Comparison of ENCODE assay signal across 9 cellular contexts in the genomic region with DNA sequence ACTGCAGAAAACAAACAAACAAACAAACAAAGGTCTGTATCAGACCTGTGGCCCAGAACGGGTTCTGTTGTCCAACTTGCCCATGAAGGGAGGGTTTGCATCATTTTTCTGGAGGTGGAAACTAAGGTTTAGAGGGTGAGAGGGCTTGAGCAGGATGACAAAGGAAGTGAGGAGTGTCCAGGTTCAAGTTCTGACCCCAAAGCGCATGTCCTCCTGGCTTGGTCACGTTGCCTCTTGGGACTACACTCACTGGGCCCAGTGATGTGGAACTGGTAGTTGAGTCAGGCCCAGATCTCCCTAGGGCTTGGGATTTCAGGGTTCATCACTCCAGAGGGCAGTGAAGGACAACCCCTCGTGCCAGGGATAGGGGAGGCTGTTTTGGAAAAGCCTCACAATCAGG. TPM values are rescaled to one million over a fixed set of nuclear protein-coding genes. Genes with fewer than 3 reads are reported as not detected.
DNase-seq lines count a peak whose midpoint lies in the region; ATAC-seq, FAIRE-seq and TF ChIP-seq lines count a peak whose summit lies in the region.
"Had no signal": no experiment of that assay in that cellular context is flagged by ENCODE, and none has a peak within 500 bp of the region (broad histone marks: within the 10 kb centered on the region; RNA-seq: fewer than 3 reads in every experiment).

No MANE protein-coding gene starts in this region.

- FAIRE-seq in HepG2 (lab: Jason Lieb, UNC) = no peak

- H3K27ac Mint-ChIP-seq in activated CD4-positive, alpha-beta T cell treated with anti-CD3 and anti-CD28 coated beads, Interleukin-2, amount 10 ng/mL, durations not matched to agents 24 days and 14 days = peak overlapping the region; percentile 95
- peak overlapping the region; percentile 94 for H3K27ac Mint-ChIP-seq in activated naive CD8-positive, alpha-beta T cell treated with anti-CD3 and anti-CD28 coated beads, Interleukin-2, amount 10 ng/mL, durations not matched to agents 7 days and 5 days

- peaks cover 86% of the 10 kb centered on the region for H3K4me1 ChIP-seq in HepG2 (ENCODE audit: insufficient read depth, low read length)
- peaks cover 29 to 41% of the 10 kb centered on the region in 2 donors for H3K4me1 ChIP-seq in thoracic aorta (ENCODE audit: control insufficient read depth in 1 of 2, low read depth in 2 of 2)

- H3K4me3 ChIP-seq in HepG2 (replicated peaks in 1 of 3; ENCODE audit: insufficient read depth in 1 of 3, low read depth in 2 of 3, low read length in 3 of 3) = peak overlapping the region; percentile 20 to 94 (median 35); a peak in 4 of 6 replicates
- H3K4me3 ChIP-seq in thoracic aorta = peak overlapping the region; percentile 97

- POLR2A ChIA-PET in activated naive CD8-positive, alpha-beta T cell treated with anti-CD3 and anti-CD28 coated beads, Interleukin-2, amount 10 ng/mL, durations not matched to agents 7 days and 5 days (lab: Charles Lee) = interaction anchor here (10.2 to 11.5 kb wide), 2 partner anchors 12 to 17 kb away, joined by 260 to 327 read pairs; no protein-coding TSS in a partner anchor
- POLR2A ChIA-PET in HepG2 (lab: Yijun Ruan, JAX) (interaction anchor here (4.2 kb wide), 1 partner anchor 11 kb away, joined by 69 read pairs; no protein-coding TSS in a partner anchor), HEK293T (lab: Yijun Ruan, JAX) (interaction anchor here (8.1 kb wide), 1 partner anchor 18 kb away, joined by 369 read pairs; no protein-coding TSS in a partner anchor)

- 59% methylated on average over 4 of the region's 4 CpGs for WGBS in HepG2 (ENCODE audit: low lambda C conversion rate)

- H3K9ac ChIP-seq in HepG2 (ENCODE audit: insufficient read depth, low read depth, low read length) = peak overlapping the region; percentile 99

- peaks cover 61% of the 10 kb centered on the region for H3K79me2 ChIP-seq in HepG2 (ENCODE audit: insufficient read depth, low read length)

- H3K27me3 ChIP-seq in HepG2 (ENCODE audit: control insufficient read depth in 1 of 2, insufficient read depth in 2 of 2, low read length in 2 of 2) (no peaks in the 10 kb centered on the region), thoracic aorta (replicated peaks; ENCODE audit: insufficient read depth) (no peaks in the 10 kb centered on the region)

- no peak for DNase-seq in activated CD4-positive, alpha-beta T cell treated with anti-CD3 and anti-CD28 coated beads, Interleukin-2, amount 10 ng/mL, durations not matched to agents 24 days and 14 days
- no peak for DNase-seq in activated CD4-positive, alpha-beta T cell treated with anti-CD3 and anti-CD28 coated beads, Interleukin-2, amount 50 U/mL, for 4 hours
- DNase-seq in activated naive CD8-positive, alpha-beta T cell treated with anti-CD3 and anti-CD28 coated beads, Interleukin-2, amount 10 ng/mL, durations not matched to agents 7 days and 5 days = no peak
- no peak for DNase-seq in HepG2 (ENCODE audit: low spot score)
- DNase-seq in thoracic aorta (ENCODE audit: low spot score) = no peak
- no peak for DNase-seq in HEK293T (ENCODE audit: extremely low spot score)
- DNase-seq: NCI-H1436 treated with DMSO at 0.1 percent for 48 hours had no signal

- H2AFZ ChIP-seq in HepG2 (ENCODE audit: low read length) = no peak overlapping the region

- TF ChIP-seq RAD21 in HepG2 (CRISPR knock-in tag; IDR thresholded peaks at IDR 0.05) = no peak

- H3K9me3 ChIP-seq in HepG2 (ENCODE audit: low read length) (no peaks in the 10 kb centered on the region), thoracic aorta (no peaks in the 10 kb centered on the region)

- no peaks in the 10 kb centered on the region for H3K27me3 Mint-ChIP-seq in activated CD4-positive, alpha-beta T cell treated with anti-CD3 and anti-CD28 coated beads, Interleukin-2, amount 10 ng/mL, durations not matched to agents 24 days and 14 days
- no peaks in the 10 kb centered on the region for H3K27me3 Mint-ChIP-seq in activated naive CD8-positive, alpha-beta T cell treated with anti-CD3 and anti-CD28 coated beads, Interleukin-2, amount 10 ng/mL, durations not matched to agents 7 days and 5 days

- in situ Hi-C loops in HepG2 (cut with HindIII; ENCODE audit: extremely low pct_ligation_motif_present, low pct_unique_long_range_greater_than_20kb) = no loop called here

- peaks cover 67% of the 10 kb centered on the region for H3K4me1 Mint-ChIP-seq in activated CD4-positive, alpha-beta T cell treated with anti-CD3 and anti-CD28 coated beads, Interleukin-2, amount 10 ng/mL, durations not matched to agents 24 days and 14 days
- H3K4me1 Mint-ChIP-seq in activated naive CD8-positive, alpha-beta T cell treated with anti-CD3 and anti-CD28 coated beads, Interleukin-2, amount 10 ng/mL, durations not matched to agents 7 days and 5 days = peaks cover 67% of the 10 kb centered on the region

- CTCF ChIA-PET in HepG2 (lab: Yijun Ruan, JAX; ENCODE audit: low intra/inter-chr PET ratio, low total read pairs) = no interaction called here
- CTCF ChIA-PET in HEK293T (lab: Yijun Ruan, JAX) = no interaction called here

- TF ChIP-seq EP300 in HepG2 (IDR thresholded peaks at IDR 0.05; ENCODE audit: low read depth in 2 of 2, low read length in 2 of 2) = no peak
- no peak for TF ChIP-seq EP300 in HepG2 (CRISPR knock-in tag; IDR thresholded peaks at IDR 0.05; ENCODE audit: borderline replicate concordance)

- peak overlapping the region; percentile 91 for H3K4me2 ChIP-seq in HepG2 (ENCODE audit: low read depth, low read length)

- H3K27ac ChIP-seq in HepG2 (ENCODE audit: extremely low read length, insufficient read depth, low read length) (peak overlapping the region; percentile 90), thoracic aorta (peak overlapping the region in 1 of 2 donors; percentile 99)

- no peaks in the 10 kb centered on the region for H3K9me3 Mint-ChIP-seq in activated CD4-positive, alpha-beta T cell treated with anti-CD3 and anti-CD28 coated beads, Interleukin-2, amount 10 ng/mL, durations not matched to agents 24 days and 14 days
- H3K9me3 Mint-ChIP-seq in activated naive CD8-positive, alpha-beta T cell treated with anti-CD3 and anti-CD28 coated beads, Interleukin-2, amount 10 ng/mL, durations not matched to agents 7 days and 5 days = no peaks in the 10 kb centered on the region

- no peak for ATAC-seq in activated naive CD8-positive, alpha-beta T cell treated with anti-CD3 and anti-CD28 coated beads, Interleukin-2, amount 10 ng/mL, durations not matched to agents 7 days and 5 days (ENCODE audit: low read depth)
- ATAC-seq in HepG2 = no peak
- ATAC-seq in thoracic aorta (ENCODE audit: insufficient number of reproducible peaks, low FRiP score, low read depth) = no peak
- ATAC-seq in HG03469 (IDR thresholded peaks at IDR 0.05; ENCODE audit: unreplicated experiment) = no peak
- ATAC-seq in HG03095 (IDR thresholded peaks at IDR 0.05; ENCODE audit: unreplicated experiment) = no peak

- H3K36me3 Mint-ChIP-seq in activated CD4-positive, alpha-beta T cell treated with anti-CD3 and anti-CD28 coated beads, Interleukin-2, amount 10 ng/mL, durations not matched to agents 24 days and 14 days (ENCODE audit: low read depth) = peaks cover 33% of the 10 kb centered on the region
- peaks cover 19% of the 10 kb centered on the region for H3K36me3 Mint-ChIP-seq in activated naive CD8-positive, alpha-beta T cell treated with anti-CD3 and anti-CD28 coated beads, Interleukin-2, amount 10 ng/mL, durations not matched to agents 7 days and 5 days

- intact Hi-C loops in activated CD4-positive, alpha-beta T cell treated with anti-CD3 and anti-CD28 coated beads, Interleukin-2, amount 10 ng/mL, durations not matched to agents 24 days and 14 days (cut with micrococcal nuclease) = loop anchor here (1.0 to 5.0 kb wide), 2 partner anchors 9 to 482 kb away; a partner anchor contains a TSS
- intact Hi-C loops in HepG2 (cut with micrococcal nuclease; ENCODE audit: unreplicated experiment) = no loop called here

- TF ChIP-seq CTCF in HepG2 (CRISPR knock-in tag; IDR thresholded peaks at IDR 0.05) (no peak), thoracic aorta (IDR thresholded peaks at IDR 0.05) (no peak)

- H4K20me1 ChIP-seq in HepG2 (ENCODE audit: insufficient read depth, low read length) = peaks cover 38% of the 10 kb centered on the region; the same call in 1 of the 2 replicates

- no peak for TF ChIP-seq POLR2A in HepG2 (IDR thresholded peaks at IDR 0.05; ENCODE audit: insufficient read depth in 1 of 2, low read depth in 2 of 2, low read length in 2 of 2)

- no TSS peak for BruUV-seq in HepG2 (replicated peaks; lab: Mats Ljungman, UMichigan)

- peaks cover 6 to 16% of the 10 kb centered on the region in 2 experiments for H3K36me3 ChIP-seq in HepG2 (replicated peaks in 1 of 2; ENCODE audit: control insufficient read depth in 1 of 2, insufficient read depth in 2 of 2, low read length in 2 of 2)
- H3K36me3 ChIP-seq in thoracic aorta = no peaks in the 10 kb centered on the region

- peak overlapping the region; percentile 98 for H3K4me3 Mint-ChIP-seq in activated CD4-positive, alpha-beta T cell treated with anti-CD3 and anti-CD28 coated beads, Interleukin-2, amount 10 ng/mL, durations not matched to agents 24 days and 14 days
- peak overlapping the region; percentile 92 for H3K4me3 Mint-ChIP-seq in activated naive CD8-positive, alpha-beta T cell treated with anti-CD3 and anti-CD28 coated beads, Interleukin-2, amount 10 ng/mL, durations not matched to agents 7 days and 5 days

RNA-seq across cellular contexts. Expression of a gene that starts 1.8 kb away (rescaled TPM):
- 154 and 171 TPM in 2 replicates for total RNA-seq in activated CD4-positive, alpha-beta T cell treated with anti-CD3 and anti-CD28 coated beads, Interleukin-2, amount 10 ng/mL, durations not matched to agents 24 days and 14 days
- total RNA-seq in activated naive CD8-positive, alpha-beta T cell treated with anti-CD3 and anti-CD28 coated beads, Interleukin-2, amount 10 ng/mL, durations not matched to agents 7 days and 5 days = 100 to 1,000 TPM; 218 to 229 TPM
- total RNA-seq in HepG2 (2016; rRNA removed; fragmentation: Illumina TruSeq; extraction: Trizol) (12.6 and 34.3 TPM in 2 replicates), thoracic aorta (10 to 100 TPM; 56.2 to 64.2 TPM)
- 17.8 and 21.9 TPM in 2 replicates for total RNA-seq in HepG2 (2016; cell fraction: cytosol; rRNA removed; fragmentation: Illumina TruSeq; extraction: Trizol; ENCODE audit: low read depth)
- total RNA-seq in HepG2 (2016; cell fraction: insoluble cytoplasmic fraction; rRNA removed; fragmentation: Illumina TruSeq; extraction: Trizol) = 11.7 and 40.3 TPM in 2 replicates
- total RNA-seq in HepG2 (2016; cell fraction: membrane; rRNA removed; fragmentation: Illumina TruSeq; extraction: Trizol) = 12.6 and 16.8 TPM in 2 replicates
- total RNA-seq in HepG2 (2016; cell fraction: nucleus; rRNA removed; fragmentation: Illumina TruSeq; extraction: Trizol) = 53.2 and 57.7 TPM in 2 replicates
- 38.0 and 57.5 TPM in 2 replicates for polyA plus RNA-seq in HepG2 (2011; rRNA removed)
- 16.6 and 23.2 TPM in 2 replicates for polyA plus RNA-seq in HepG2 (2011; cell fraction: cytosol; rRNA removed)
- polyA plus RNA-seq in HepG2 (2011; cell fraction: nucleus; rRNA removed) = 385 and 409 TPM in 2 replicates
- polyA plus RNA-seq in HepG2 (2012) = 60.2 and 60.8 TPM in 2 replicates
- 3.6 and 4.8 TPM in 2 replicates for polyA plus RNA-seq in HepG2 (2016; cell fraction: cytosol; fragmentation: Illumina TruSeq; extraction: Trizol; ENCODE audit: low read depth)
- 11.3 and 14.1 TPM in 2 replicates for polyA plus RNA-seq in HepG2 (2016; cell fraction: insoluble cytoplasmic fraction; fragmentation: Illumina TruSeq; extraction: Trizol; ENCODE audit: low read depth)
- 7.4 and 8.0 TPM in 2 replicates for polyA plus RNA-seq in HepG2 (2016; cell fraction: membrane; fragmentation: Illumina TruSeq; extraction: Trizol; ENCODE audit: low read depth)
- 156 and 162 TPM in 2 replicates for polyA plus RNA-seq in HepG2 (2016; cell fraction: nucleus; fragmentation: Illumina TruSeq; extraction: Trizol; ENCODE audit: insufficient read depth, low read depth)
- 70.2 and 130 TPM in 2 replicates for polyA minus RNA-seq in HepG2 (2011; rRNA and poly(A)+ RNA removed; ENCODE audit: low replicate concordance)
- polyA minus RNA-seq in HepG2 (2011; cell fraction: cytosol; rRNA and poly(A)+ RNA removed) = 35.3 and 56.1 TPM in 2 replicates
- polyA minus RNA-seq in HepG2 (2011; cell fraction: nucleus; rRNA and poly(A)+ RNA removed) = 93.2 and 119 TPM in 2 replicates
